Comparison of ENCODE assay signal across 1 cellular context in the genomic region with DNA sequence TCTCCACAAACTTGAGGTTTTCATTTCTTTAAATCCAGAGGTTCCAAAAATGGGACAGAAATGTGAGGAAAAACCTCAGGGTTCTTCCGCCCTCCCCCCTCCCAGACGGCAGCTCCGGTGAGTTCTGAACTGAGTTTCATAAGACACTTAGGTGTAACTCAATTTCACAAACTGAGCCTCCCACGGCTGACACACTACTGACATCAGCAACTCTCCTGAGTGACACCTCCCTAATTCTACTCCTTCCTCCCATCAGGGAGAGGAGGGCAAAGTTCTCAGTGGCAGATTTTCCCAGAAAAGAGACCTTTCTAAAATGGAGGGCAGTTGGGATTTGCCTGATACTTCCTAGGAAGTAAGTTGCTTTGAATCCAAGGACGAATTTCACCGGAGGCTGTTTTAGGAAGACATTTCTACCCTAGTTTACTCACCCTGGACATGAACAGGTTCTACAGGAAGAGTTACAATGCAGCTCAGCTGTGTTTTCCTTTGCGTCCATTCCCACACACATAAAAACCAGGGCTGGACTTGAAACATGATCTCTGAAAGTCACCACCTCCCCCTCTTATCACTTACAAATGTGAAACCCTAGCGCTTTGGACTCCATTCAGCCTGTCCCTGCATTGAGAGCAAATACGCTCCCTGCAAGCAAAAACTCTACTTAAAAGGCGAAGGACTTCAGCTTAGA.
TF ChIP-seq lines count a peak whose summit lies in the region.

No MANE protein-coding gene starts in this region.

TF ChIP-seq in HepG2, 621 proteins besides CTCF, POLR2A, EP300 and RAD21 (continued from another document and continues in another):
- TF ChIP-seq, protein P1, sequence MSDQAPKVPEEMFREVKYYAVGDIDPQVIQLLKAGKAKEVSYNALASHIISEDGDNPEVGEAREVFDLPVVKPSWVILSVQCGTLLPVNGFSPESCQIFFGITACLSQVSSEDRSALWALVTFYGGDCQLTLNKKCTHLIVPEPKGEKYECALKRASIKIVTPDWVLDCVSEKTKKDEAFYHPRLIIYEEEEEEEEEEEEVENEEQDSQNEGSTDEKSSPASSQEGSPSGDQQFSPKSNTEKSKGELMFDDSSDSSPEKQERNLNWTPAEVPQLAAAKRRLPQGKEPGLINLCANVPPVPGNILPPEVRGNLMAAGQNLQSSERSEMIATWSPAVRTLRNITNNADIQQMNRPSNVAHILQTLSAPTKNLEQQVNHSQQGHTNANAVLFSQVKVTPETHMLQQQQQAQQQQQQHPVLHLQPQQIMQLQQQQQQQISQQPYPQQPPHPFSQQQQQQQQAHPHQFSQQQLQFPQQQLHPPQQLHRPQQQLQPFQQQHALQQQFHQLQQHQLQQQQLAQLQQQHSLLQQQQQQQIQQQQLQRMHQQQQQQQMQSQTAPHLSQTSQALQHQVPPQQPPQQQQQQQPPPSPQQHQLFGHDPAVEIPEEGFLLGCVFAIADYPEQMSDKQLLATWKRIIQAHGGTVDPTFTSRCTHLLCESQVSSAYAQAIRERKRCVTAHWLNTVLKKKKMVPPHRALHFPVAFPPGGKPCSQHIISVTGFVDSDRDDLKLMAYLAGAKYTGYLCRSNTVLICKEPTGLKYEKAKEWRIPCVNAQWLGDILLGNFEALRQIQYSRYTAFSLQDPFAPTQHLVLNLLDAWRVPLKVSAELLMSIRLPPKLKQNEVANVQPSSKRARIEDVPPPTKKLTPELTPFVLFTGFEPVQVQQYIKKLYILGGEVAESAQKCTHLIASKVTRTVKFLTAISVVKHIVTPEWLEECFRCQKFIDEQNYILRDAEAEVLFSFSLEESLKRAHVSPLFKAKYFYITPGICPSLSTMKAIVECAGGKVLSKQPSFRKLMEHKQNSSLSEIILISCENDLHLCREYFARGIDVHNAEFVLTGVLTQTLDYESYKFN (CRISPR knock-in tag; conservative IDR thresholded peaks at IDR 0.05): peak; percentile 79
- TF ChIP-seq HCFC1 (IDR thresholded peaks at IDR 0.05; ENCODE audit: low read depth, low read length) (no peak), KMT2A (CRISPR knock-in tag; IDR thresholded peaks at IDR 0.05) (no peak), KDM1A (CRISPR knock-in tag; IDR thresholded peaks at IDR 0.05) (0 out of 2 replicates have a peak, but pooled peaks have one; percentile 42), ARID2 (CRISPR knock-in tag; IDR thresholded peaks at IDR 0.05; ENCODE audit: borderline replicate concordance) (0 out of 2 replicates have a peak, but pooled peaks have one; percentile 39), ZNF691 (CRISPR knock-in tag; IDR thresholded peaks at IDR 0.05; ENCODE audit: borderline replicate concordance, low read depth) (0 out of 2 replicates have a peak, but pooled peaks have one; percentile 32), MAFF (IDR thresholded peaks at IDR 0.05; ENCODE audit: low read depth, low read length) (peak; percentile 19; the same call in 1 of the 2 replicates), ZNF224 (CRISPR knock-in tag; IDR thresholded peaks at IDR 0.05) (no peak), SIX4 (CRISPR knock-in tag; IDR thresholded peaks at IDR 0.05) (peak; percentile 96), HDAC1 (CRISPR knock-in tag; IDR thresholded peaks at IDR 0.05) (peak; percentile 57), ZSCAN20 (CRISPR knock-in tag; IDR thresholded peaks at IDR 0.05; ENCODE audit: borderline replicate concordance) (no peak), SIX1 (CRISPR knock-in tag; IDR thresholded peaks at IDR 0.05; ENCODE audit: borderline replicate concordance) (peak; percentile 98), RXRB (CRISPR knock-in tag; IDR thresholded peaks at IDR 0.05; ENCODE audit: borderline replicate concordance) (no peak), CERS6 (CRISPR knock-in tag; IDR thresholded peaks at IDR 0.05) (no peak), MTF1 (CRISPR knock-in tag; IDR thresholded peaks at IDR 0.05) (no peak), SAFB2 (CRISPR knock-in tag; IDR thresholded peaks at IDR 0.05; ENCODE audit: borderline replicate concordance, low read depth) (no peak), KAT8 (CRISPR knock-in tag; IDR thresholded peaks at IDR 0.05) (peak; percentile 70), DMAP1 (CRISPR knock-in tag; IDR thresholded peaks at IDR 0.05) (0 out of 2 replicates have a peak, but pooled peaks have one; percentile 36), ZFP82 (CRISPR knock-in tag; IDR thresholded peaks at IDR 0.05; ENCODE audit: borderline replicate concordance) (no peak), CREM (IDR thresholded peaks at IDR 0.05) (peak; percentile 19; the same call in 1 of the 2 replicates), CREM (CRISPR knock-in tag; IDR thresholded peaks at IDR 0.05) (no peak), MIXL1 (CRISPR knock-in tag; IDR thresholded peaks at IDR 0.05) (0 out of 2 replicates have a peak, but pooled peaks have one; percentile 18), DR1 (CRISPR knock-in tag; IDR thresholded peaks at IDR 0.05) (no peak), ZFP90 (CRISPR knock-in tag; IDR thresholded peaks at IDR 0.05; ENCODE audit: borderline replicate concordance) (no peak), CEBPB (IDR thresholded peaks at IDR 0.05; ENCODE audit: borderline replicate concordance, low read depth, low read length) (no peak), ATF1 (CRISPR knock-in tag; IDR thresholded peaks at IDR 0.05) (0 out of 2 replicates have a peak, but pooled peaks have one; percentile 46), ZKSCAN1 (IDR thresholded peaks at IDR 0.05; ENCODE audit: low read length) (no peak), CAMTA2 (CRISPR knock-in tag; IDR thresholded peaks at IDR 0.05; ENCODE audit: borderline replicate concordance) (no peak), ZNF644 (CRISPR knock-in tag; IDR thresholded peaks at IDR 0.05; ENCODE audit: low read depth) (0 out of 2 replicates have a peak, but pooled peaks have one; percentile 13), NFIC (IDR thresholded peaks at IDR 0.05; ENCODE audit: low read length) (0 out of 2 replicates have a peak, but pooled peaks have one; percentile 4), ASH2L (IDR thresholded peaks at IDR 0.05; ENCODE audit: insufficient read length, low read depth, low read length) (peak; percentile 94), MYPOP (CRISPR knock-in tag; IDR thresholded peaks at IDR 0.05) (0 out of 2 replicates have a peak, but pooled peaks have one; percentile 20), RBAK (CRISPR knock-in tag; IDR thresholded peaks at IDR 0.05) (no peak), CREB3 (CRISPR knock-in tag; IDR thresholded peaks at IDR 0.05) (no peak)
- TF ChIP-seq, protein P2, sequence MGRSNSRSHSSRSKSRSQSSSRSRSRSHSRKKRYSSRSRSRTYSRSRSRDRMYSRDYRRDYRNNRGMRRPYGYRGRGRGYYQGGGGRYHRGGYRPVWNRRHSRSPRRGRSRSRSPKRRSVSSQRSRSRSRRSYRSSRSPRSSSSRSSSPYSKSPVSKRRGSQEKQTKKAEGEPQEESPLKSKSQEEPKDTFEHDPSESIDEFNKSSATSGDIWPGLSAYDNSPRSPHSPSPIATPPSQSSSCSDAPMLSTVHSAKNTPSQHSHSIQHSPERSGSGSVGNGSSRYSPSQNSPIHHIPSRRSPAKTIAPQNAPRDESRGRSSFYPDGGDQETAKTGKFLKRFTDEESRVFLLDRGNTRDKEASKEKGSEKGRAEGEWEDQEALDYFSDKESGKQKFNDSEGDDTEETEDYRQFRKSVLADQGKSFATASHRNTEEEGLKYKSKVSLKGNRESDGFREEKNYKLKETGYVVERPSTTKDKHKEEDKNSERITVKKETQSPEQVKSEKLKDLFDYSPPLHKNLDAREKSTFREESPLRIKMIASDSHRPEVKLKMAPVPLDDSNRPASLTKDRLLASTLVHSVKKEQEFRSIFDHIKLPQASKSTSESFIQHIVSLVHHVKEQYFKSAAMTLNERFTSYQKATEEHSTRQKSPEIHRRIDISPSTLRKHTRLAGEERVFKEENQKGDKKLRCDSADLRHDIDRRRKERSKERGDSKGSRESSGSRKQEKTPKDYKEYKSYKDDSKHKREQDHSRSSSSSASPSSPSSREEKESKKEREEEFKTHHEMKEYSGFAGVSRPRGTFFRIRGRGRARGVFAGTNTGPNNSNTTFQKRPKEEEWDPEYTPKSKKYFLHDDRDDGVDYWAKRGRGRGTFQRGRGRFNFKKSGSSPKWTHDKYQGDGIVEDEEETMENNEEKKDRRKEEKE (IDR thresholded peaks at IDR 0.05): no peak
- TF ChIP-seq, protein P3, sequence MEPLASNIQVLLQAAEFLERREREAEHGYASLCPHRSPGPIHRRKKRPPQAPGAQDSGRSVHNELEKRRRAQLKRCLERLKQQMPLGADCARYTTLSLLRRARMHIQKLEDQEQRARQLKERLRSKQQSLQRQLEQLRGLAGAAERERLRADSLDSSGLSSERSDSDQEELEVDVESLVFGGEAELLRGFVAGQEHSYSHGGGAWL (CRISPR knock-in tag; IDR thresholded peaks at IDR 0.05): no peak
- TF ChIP-seq, protein P4, sequence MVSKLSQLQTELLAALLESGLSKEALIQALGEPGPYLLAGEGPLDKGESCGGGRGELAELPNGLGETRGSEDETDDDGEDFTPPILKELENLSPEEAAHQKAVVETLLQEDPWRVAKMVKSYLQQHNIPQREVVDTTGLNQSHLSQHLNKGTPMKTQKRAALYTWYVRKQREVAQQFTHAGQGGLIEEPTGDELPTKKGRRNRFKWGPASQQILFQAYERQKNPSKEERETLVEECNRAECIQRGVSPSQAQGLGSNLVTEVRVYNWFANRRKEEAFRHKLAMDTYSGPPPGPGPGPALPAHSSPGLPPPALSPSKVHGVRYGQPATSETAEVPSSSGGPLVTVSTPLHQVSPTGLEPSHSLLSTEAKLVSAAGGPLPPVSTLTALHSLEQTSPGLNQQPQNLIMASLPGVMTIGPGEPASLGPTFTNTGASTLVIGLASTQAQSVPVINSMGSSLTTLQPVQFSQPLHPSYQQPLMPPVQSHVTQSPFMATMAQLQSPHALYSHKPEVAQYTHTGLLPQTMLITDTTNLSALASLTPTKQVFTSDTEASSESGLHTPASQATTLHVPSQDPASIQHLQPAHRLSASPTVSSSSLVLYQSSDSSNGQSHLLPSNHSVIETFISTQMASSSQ (IDR thresholded peaks at IDR 0.05; ENCODE audit: low read depth): no peak
- TF ChIP-seq, protein P4 (CRISPR knock-in tag; IDR thresholded peaks at IDR 0.05; ENCODE audit: borderline replicate concordance): peak; percentile 51; the same call in 1 of the 2 replicates
- TF ChIP-seq, protein P5, sequence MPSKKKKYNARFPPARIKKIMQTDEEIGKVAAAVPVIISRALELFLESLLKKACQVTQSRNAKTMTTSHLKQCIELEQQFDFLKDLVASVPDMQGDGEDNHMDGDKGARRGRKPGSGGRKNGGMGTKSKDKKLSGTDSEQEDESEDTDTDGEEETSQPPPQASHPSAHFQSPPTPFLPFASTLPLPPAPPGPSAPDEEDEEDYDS (CRISPR knock-in tag; IDR thresholded peaks at IDR 0.05): peak; percentile 85
- TF ChIP-seq, protein P6, sequence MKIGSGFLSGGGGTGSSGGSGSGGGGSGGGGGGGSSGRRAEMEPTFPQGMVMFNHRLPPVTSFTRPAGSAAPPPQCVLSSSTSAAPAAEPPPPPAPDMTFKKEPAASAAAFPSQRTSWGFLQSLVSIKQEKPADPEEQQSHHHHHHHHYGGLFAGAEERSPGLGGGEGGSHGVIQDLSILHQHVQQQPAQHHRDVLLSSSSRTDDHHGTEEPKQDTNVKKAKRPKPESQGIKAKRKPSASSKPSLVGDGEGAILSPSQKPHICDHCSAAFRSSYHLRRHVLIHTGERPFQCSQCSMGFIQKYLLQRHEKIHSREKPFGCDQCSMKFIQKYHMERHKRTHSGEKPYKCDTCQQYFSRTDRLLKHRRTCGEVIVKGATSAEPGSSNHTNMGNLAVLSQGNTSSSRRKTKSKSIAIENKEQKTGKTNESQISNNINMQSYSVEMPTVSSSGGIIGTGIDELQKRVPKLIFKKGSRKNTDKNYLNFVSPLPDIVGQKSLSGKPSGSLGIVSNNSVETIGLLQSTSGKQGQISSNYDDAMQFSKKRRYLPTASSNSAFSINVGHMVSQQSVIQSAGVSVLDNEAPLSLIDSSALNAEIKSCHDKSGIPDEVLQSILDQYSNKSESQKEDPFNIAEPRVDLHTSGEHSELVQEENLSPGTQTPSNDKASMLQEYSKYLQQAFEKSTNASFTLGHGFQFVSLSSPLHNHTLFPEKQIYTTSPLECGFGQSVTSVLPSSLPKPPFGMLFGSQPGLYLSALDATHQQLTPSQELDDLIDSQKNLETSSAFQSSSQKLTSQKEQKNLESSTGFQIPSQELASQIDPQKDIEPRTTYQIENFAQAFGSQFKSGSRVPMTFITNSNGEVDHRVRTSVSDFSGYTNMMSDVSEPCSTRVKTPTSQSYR (CRISPR knock-in tag; IDR thresholded peaks at IDR 0.05; ENCODE audit: borderline replicate concordance): peak; percentile 46; the same call in 1 of the 2 replicates
